In genomic region chr4:110411599-110412011, GRCh38 we compare ENCODE assay signal across 11 cellular contexts.
DNase-seq lines count a peak whose midpoint lies in the region; ATAC-seq, FAIRE-seq and TF ChIP-seq lines count a peak whose summit lies in the region.
"Had no signal": no experiment of that assay in that cellular context is flagged by ENCODE, and none has a peak within 500 bp of the region (broad histone marks: within the 10 kb centered on the region; RNA-seq: fewer than 3 reads in every experiment).

No MANE protein-coding gene starts in this region.

- H3K4me2 ChIP-seq in HepG2 (ENCODE audit: low read depth, low read length): no peak overlapping the region

- no peak for TF ChIP-seq CTCF in mucosa of descending colon (IDR thresholded peaks at IDR 0.05)
- no peak for TF ChIP-seq CTCF in upper lobe of right lung (IDR thresholded peaks at IDR 0.05)
- no peak for TF ChIP-seq CTCF in HepG2 (CRISPR knock-in tag; IDR thresholded peaks at IDR 0.05)
- no peak for TF ChIP-seq CTCF in heart left ventricle (IDR thresholded peaks at IDR 0.05)

- H3K4me1 ChIP-seq in mucosa of descending colon (ENCODE audit: low read depth) (peaks cover 4% of the 10 kb centered on the region), upper lobe of right lung (no peaks in the 10 kb centered on the region), HepG2 (ENCODE audit: insufficient read depth, low read length) (no peaks in the 10 kb centered on the region), heart left ventricle (peaks cover 0 to 7% (median 0%) of the 10 kb centered on the region in 12 donors)

- TF ChIP-seq POLR2A in HepG2 (IDR thresholded peaks at IDR 0.05; ENCODE audit: insufficient read depth in 1 of 2, low read depth in 2 of 2, low read length in 2 of 2) (no peak), heart left ventricle (IDR thresholded peaks at IDR 0.05) (no peak)

- H3K9me3 ChIP-seq in mucosa of descending colon: no peaks in the 10 kb centered on the region
- no peaks in the 10 kb centered on the region for H3K9me3 ChIP-seq in upper lobe of right lung
- no peaks in the 10 kb centered on the region for H3K9me3 ChIP-seq in HepG2 (ENCODE audit: low read length)
- no peaks in the 10 kb centered on the region for H3K9me3 ChIP-seq in heart left ventricle

- intact Hi-C loops in mucosa of descending colon (cut with DNase I, micrococcal nuclease): no loop called here
- intact Hi-C loops in upper lobe of right lung (cut with DNase I): no loop called here
- intact Hi-C loops in HepG2 (cut with micrococcal nuclease; ENCODE audit: unreplicated experiment): no loop called here
- intact Hi-C loops in heart left ventricle (cut with DNase I): no loop called here

- no peak for TF ChIP-seq EP300 in HepG2 (IDR thresholded peaks at IDR 0.05; ENCODE audit: low read depth in 2 of 2, low read length in 2 of 2)
- TF ChIP-seq EP300 in HepG2 (CRISPR knock-in tag; IDR thresholded peaks at IDR 0.05; ENCODE audit: borderline replicate concordance): no peak

- 50% methylated on average over 5 of the region's 5 CpGs for WGBS in HepG2 (ENCODE audit: low lambda C conversion rate)
- WGBS in heart left ventricle, 4 donors: 83 to 92% (median 86%) methylated on average over 5 of the region's 5 CpGs

- DNase-seq in ELF-1 (ENCODE audit: low read depth, low spot score): peak; percentile 82
- peak; percentile 62 for DNase-seq in NCI-H187 treated with DMSO at 0.1 percent for 48 hours (lab: John Stamatoyannopoulos, UW)
- peak; percentile 60 for DNase-seq in ecto neural progenitor cell (ENCODE audit: low spot score)
- peak in 2 of 3 donors; percentile 10 to 33 for DNase-seq in mucosa of descending colon
- DNase-seq in NAMALWA (ENCODE audit: low spot score): no peak
- DNase-seq in upper lobe of right lung: no peak
- DNase-seq in HepG2 (ENCODE audit: low spot score): no peak
- no peak for DNase-seq in heart left ventricle
- DNase-seq: CD8-positive, alpha-beta T cell; IMR-90; NCI-H2029 treated with DMSO at 0.1 percent for 48 hours had no signal

- no peak for TF ChIP-seq RAD21 in HepG2 (CRISPR knock-in tag; IDR thresholded peaks at IDR 0.05)

- no peaks in the 10 kb centered on the region for H3K27me3 ChIP-seq in upper lobe of right lung
- H3K27me3 ChIP-seq in HepG2 (ENCODE audit: control insufficient read depth in 1 of 2, insufficient read depth in 2 of 2, low read length in 2 of 2): no peaks in the 10 kb centered on the region
- no peaks in the 10 kb centered on the region for H3K27me3 ChIP-seq in heart left ventricle

- in situ Hi-C loops in HepG2 (cut with HindIII; ENCODE audit: extremely low pct_ligation_motif_present, low pct_unique_long_range_greater_than_20kb): no loop called here

- H3K27ac ChIP-seq in upper lobe of right lung (no peak overlapping the region), HepG2 (ENCODE audit: extremely low read length, insufficient read depth, low read length) (no peak overlapping the region), heart left ventricle (no peak overlapping the region)

- peak; percentile 87 for ATAC-seq in mucosa of descending colon
- ATAC-seq in upper lobe of right lung: no peak
- no peak for ATAC-seq in HepG2
- ATAC-seq in heart left ventricle: no peak
- ATAC-seq: CD8-positive, alpha-beta T cell had no signal

- CTCF ChIA-PET in HepG2 (lab: Yijun Ruan, JAX; ENCODE audit: low intra/inter-chr PET ratio, low total read pairs): no interaction called here

- BruUV-seq in HepG2 (replicated peaks; lab: Mats Ljungman, UMichigan): no TSS peak

- FAIRE-seq in HepG2 (lab: Jason Lieb, UNC): no peak

- no peaks in the 10 kb centered on the region for H4K20me1 ChIP-seq in HepG2 (ENCODE audit: insufficient read depth, low read length)

- H3K79me2 ChIP-seq in HepG2 (ENCODE audit: insufficient read depth, low read length): no peaks in the 10 kb centered on the region

- no peak overlapping the region for H3K9ac ChIP-seq in HepG2 (ENCODE audit: insufficient read depth, low read depth, low read length)

- POLR2A ChIA-PET in HepG2 (lab: Yijun Ruan, JAX): no interaction called here

- H3K36me3 ChIP-seq in mucosa of descending colon (ENCODE audit: low read depth): no peaks in the 10 kb centered on the region
- H3K36me3 ChIP-seq in upper lobe of right lung: no peaks in the 10 kb centered on the region
- no peaks in the 10 kb centered on the region for H3K36me3 ChIP-seq in HepG2 (replicated peaks in 1 of 2; ENCODE audit: control insufficient read depth in 1 of 2, insufficient read depth in 2 of 2, low read length in 2 of 2)
- H3K36me3 ChIP-seq in heart left ventricle: no peaks in the 10 kb centered on the region

- H3K4me3 ChIP-seq in mucosa of descending colon (no peak overlapping the region), upper lobe of right lung (no peak overlapping the region), HepG2 (replicated peaks in 1 of 3; ENCODE audit: insufficient read depth in 1 of 3, low read depth in 2 of 3, low read length in 3 of 3) (no peak overlapping the region), heart left ventricle (no peak overlapping the region)

- H2AFZ ChIP-seq in HepG2 (ENCODE audit: low read length): no peak overlapping the region

TF ChIP-seq in HepG2, 621 proteins besides CTCF, POLR2A, EP300 and RAD21:
- TF ChIP-seq THAP11 (CRISPR knock-in tag; IDR thresholded peaks at IDR 0.05) (no peak), GLMP (CRISPR knock-in tag; IDR thresholded peaks at IDR 0.05; ENCODE audit: borderline replicate concordance) (no peak), POGZ (CRISPR knock-in tag; IDR thresholded peaks at IDR 0.05) (no peak), TCF7L2 (IDR thresholded peaks at IDR 0.05; ENCODE audit: low read depth, low read length) (no peak), SAP130 (CRISPR knock-in tag; IDR thresholded peaks at IDR 0.05; ENCODE audit: low read depth) (no peak), ZNF569 (CRISPR knock-in tag; IDR thresholded peaks at IDR 0.05; ENCODE audit: borderline replicate concordance) (no peak), KMT2A (CRISPR knock-in tag; IDR thresholded peaks at IDR 0.05) (no peak), ZMAT5 (CRISPR knock-in tag; IDR thresholded peaks at IDR 0.05; ENCODE audit: borderline replicate concordance, low read depth) (no peak), ZBTB33 (CRISPR knock-in tag; IDR thresholded peaks at IDR 0.05) (no peak), ZFP36 (IDR thresholded peaks at IDR 0.05; ENCODE audit: borderline replicate concordance, low read depth, low read length, partially characterized antibody) (no peak), GLI4 (CRISPR knock-in tag; IDR thresholded peaks at IDR 0.05; ENCODE audit: borderline replicate concordance) (no peak), ZNF414 (CRISPR knock-in tag; IDR thresholded peaks at IDR 0.05) (no peak), TRIM24 (CRISPR knock-in tag; IDR thresholded peaks at IDR 0.05) (no peak)

Comparison
In these comparisons a context has a peak if more than half of its experiments do, and no peak if none do; other contexts are left out.
1. DNase-seq: peak in ELF-1 (single experiment), NCI-H187 treated with DMSO at 0.1 percent for 48 hours (single experiment), ecto neural progenitor cell (single experiment) and mucosa of descending colon (2 of 3); none in NAMALWA (single experiment), upper lobe of right lung (single experiment), HepG2 (single experiment) and heart left ventricle (0 of 5).